Comparison of ENCODE assay signal across 1 cellular context in the genomic region with DNA sequence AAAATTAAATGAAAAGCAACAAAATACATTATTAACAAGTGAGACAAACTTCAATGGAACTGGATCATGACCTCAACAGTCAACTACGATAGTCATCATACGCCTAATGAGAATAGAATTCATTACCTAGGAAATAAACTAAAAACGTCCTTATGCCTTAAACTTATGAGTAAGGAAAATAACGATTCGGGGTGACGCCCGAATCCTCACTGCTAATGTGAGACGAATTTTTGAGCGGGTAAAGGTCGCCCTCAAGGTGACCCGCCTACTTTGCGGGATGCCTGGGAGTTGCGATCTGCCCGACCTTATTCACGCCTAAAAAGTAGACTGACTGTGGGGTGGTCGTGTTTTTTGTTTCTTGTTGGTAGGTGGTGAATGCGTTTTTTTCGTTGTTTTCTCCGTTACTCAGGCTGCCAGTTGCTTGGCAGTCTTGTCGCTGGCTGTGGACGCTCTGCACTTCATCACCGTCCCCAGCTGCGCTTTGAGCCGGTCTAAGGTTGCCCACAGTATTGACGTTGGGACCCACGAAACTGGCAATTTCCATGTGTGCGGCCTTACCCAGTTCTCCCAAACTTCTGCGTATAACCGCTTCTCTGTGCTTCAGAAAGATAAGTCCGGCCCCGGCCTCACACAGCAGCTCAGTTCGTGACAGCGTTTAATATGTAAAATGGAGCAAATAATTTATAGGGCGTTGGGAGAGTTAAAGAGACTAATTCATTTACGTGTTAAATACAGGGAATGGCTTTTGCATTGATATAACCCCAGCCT.
TF ChIP-seq lines count a peak whose summit lies in the region.

No MANE protein-coding gene starts in this region.

TF ChIP-seq in HepG2, 621 proteins besides CTCF, POLR2A, EP300 and RAD21 (continued from another document and continues in another):
- TF ChIP-seq, protein P1, sequence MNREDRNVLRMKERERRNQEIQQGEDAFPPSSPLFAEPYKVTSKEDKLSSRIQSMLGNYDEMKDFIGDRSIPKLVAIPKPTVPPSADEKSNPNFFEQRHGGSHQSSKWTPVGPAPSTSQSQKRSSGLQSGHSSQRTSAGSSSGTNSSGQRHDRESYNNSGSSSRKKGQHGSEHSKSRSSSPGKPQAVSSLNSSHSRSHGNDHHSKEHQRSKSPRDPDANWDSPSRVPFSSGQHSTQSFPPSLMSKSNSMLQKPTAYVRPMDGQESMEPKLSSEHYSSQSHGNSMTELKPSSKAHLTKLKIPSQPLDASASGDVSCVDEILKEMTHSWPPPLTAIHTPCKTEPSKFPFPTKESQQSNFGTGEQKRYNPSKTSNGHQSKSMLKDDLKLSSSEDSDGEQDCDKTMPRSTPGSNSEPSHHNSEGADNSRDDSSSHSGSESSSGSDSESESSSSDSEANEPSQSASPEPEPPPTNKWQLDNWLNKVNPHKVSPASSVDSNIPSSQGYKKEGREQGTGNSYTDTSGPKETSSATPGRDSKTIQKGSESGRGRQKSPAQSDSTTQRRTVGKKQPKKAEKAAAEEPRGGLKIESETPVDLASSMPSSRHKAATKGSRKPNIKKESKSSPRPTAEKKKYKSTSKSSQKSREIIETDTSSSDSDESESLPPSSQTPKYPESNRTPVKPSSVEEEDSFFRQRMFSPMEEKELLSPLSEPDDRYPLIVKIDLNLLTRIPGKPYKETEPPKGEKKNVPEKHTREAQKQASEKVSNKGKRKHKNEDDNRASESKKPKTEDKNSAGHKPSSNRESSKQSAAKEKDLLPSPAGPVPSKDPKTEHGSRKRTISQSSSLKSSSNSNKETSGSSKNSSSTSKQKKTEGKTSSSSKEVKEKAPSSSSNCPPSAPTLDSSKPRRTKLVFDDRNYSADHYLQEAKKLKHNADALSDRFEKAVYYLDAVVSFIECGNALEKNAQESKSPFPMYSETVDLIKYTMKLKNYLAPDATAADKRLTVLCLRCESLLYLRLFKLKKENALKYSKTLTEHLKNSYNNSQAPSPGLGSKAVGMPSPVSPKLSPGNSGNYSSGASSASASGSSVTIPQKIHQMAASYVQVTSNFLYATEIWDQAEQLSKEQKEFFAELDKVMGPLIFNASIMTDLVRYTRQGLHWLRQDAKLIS (CRISPR knock-in tag; IDR thresholded peaks at IDR 0.05), result peak; percentile 99
- TF ChIP-seq ZNF782 (CRISPR knock-in tag; IDR thresholded peaks at IDR 0.05; ENCODE audit: borderline replicate concordance) (peak; percentile 87; the same call in 1 of the 2 replicates), ZNF660 (CRISPR knock-in tag; IDR thresholded peaks at IDR 0.05; ENCODE audit: borderline replicate concordance, low read depth) (no peak), ZNF850 (CRISPR knock-in tag; conservative IDR thresholded peaks at IDR 0.05) (no peak), ZNF235 (CRISPR knock-in tag; IDR thresholded peaks at IDR 0.05; ENCODE audit: borderline replicate concordance) (peak; percentile 78; the same call in 1 of the 2 replicates), MIER2 (CRISPR knock-in tag; IDR thresholded peaks at IDR 0.05) (peak; percentile 86), FOXA3 (CRISPR knock-in tag; IDR thresholded peaks at IDR 0.05) (peak; percentile 80), YEATS4 (CRISPR knock-in tag; IDR thresholded peaks at IDR 0.05; ENCODE audit: borderline replicate concordance) (peak; percentile 78), PCBP2 (optimal IDR thresholded peaks at IDR 0.05; ENCODE audit: low read depth, low read length, poor library complexity, severe bottlenecking) (peak; percentile 38), FOSL2 (CRISPR knock-in tag; IDR thresholded peaks at IDR 0.05) (peak; percentile 77), FOXM1 (CRISPR knock-in tag; IDR thresholded peaks at IDR 0.05) (0 out of 2 replicates have a peak, but pooled peaks have one; percentile 60), SMAD9 (CRISPR knock-in tag; IDR thresholded peaks at IDR 0.05) (no peak), SAP130 (CRISPR knock-in tag; IDR thresholded peaks at IDR 0.05; ENCODE audit: low read depth) (peak; percentile 66), GATAD2A (CRISPR knock-in tag; IDR thresholded peaks at IDR 0.05) (peak; percentile 82), MAFF (IDR thresholded peaks at IDR 0.05; ENCODE audit: low read depth, low read length) (peak; percentile 54), ZNF225 (CRISPR knock-in tag; IDR thresholded peaks at IDR 0.05) (0 out of 2 replicates have a peak, but pooled peaks have one; percentile 18), ZNF569 (CRISPR knock-in tag; IDR thresholded peaks at IDR 0.05; ENCODE audit: borderline replicate concordance) (no peak), RBM22 (optimal IDR thresholded peaks at IDR 0.05; ENCODE audit: low read length) (peak; percentile 98), ATM (IDR thresholded peaks at IDR 0.05; ENCODE audit: borderline replicate concordance) (no peak), HHEX (CRISPR knock-in tag; IDR thresholded peaks at IDR 0.05) (0 out of 2 replicates have a peak, but pooled peaks have one; percentile 15), CBX5 (CRISPR knock-in tag; IDR thresholded peaks at IDR 0.05; ENCODE audit: borderline replicate concordance) (peak; percentile 96; the same call in 1 of the 2 replicates), ARNT (IDR thresholded peaks at IDR 0.05) (no peak), MAZ (IDR thresholded peaks at IDR 0.05; ENCODE audit: borderline replicate concordance, low read depth, low read length) (peak; percentile 81; the same call in 1 of the 2 replicates), MAZ (CRISPR knock-in tag; IDR thresholded peaks at IDR 0.05; ENCODE audit: low read depth) (no peak), RBM39 (IDR thresholded peaks at IDR 0.05; ENCODE audit: low read depth, low read length, poor library complexity, severe bottlenecking) (peak; percentile 76), CEBPG (CRISPR knock-in tag; IDR thresholded peaks at IDR 0.05) (peak; percentile 41), SMC3 (IDR thresholded peaks at IDR 0.05; ENCODE audit: low read length) (no peak), ZNF562 (CRISPR knock-in tag; IDR thresholded peaks at IDR 0.05; ENCODE audit: borderline replicate concordance) (peak; percentile 91), NCOA2 (CRISPR knock-in tag; IDR thresholded peaks at IDR 0.05) (peak; percentile 92), ZNF264 (CRISPR knock-in tag; IDR thresholded peaks at IDR 0.05) (no peak; the same call in 1 of the 2 replicates), NR1H2 (CRISPR knock-in tag; IDR thresholded peaks at IDR 0.05; ENCODE audit: borderline replicate concordance, low read depth) (no peak), TOE1 (CRISPR knock-in tag; IDR thresholded peaks at IDR 0.05) (peak; percentile 97; the same call in 1 of the 2 replicates)
- TF ChIP-seq, protein P2, sequence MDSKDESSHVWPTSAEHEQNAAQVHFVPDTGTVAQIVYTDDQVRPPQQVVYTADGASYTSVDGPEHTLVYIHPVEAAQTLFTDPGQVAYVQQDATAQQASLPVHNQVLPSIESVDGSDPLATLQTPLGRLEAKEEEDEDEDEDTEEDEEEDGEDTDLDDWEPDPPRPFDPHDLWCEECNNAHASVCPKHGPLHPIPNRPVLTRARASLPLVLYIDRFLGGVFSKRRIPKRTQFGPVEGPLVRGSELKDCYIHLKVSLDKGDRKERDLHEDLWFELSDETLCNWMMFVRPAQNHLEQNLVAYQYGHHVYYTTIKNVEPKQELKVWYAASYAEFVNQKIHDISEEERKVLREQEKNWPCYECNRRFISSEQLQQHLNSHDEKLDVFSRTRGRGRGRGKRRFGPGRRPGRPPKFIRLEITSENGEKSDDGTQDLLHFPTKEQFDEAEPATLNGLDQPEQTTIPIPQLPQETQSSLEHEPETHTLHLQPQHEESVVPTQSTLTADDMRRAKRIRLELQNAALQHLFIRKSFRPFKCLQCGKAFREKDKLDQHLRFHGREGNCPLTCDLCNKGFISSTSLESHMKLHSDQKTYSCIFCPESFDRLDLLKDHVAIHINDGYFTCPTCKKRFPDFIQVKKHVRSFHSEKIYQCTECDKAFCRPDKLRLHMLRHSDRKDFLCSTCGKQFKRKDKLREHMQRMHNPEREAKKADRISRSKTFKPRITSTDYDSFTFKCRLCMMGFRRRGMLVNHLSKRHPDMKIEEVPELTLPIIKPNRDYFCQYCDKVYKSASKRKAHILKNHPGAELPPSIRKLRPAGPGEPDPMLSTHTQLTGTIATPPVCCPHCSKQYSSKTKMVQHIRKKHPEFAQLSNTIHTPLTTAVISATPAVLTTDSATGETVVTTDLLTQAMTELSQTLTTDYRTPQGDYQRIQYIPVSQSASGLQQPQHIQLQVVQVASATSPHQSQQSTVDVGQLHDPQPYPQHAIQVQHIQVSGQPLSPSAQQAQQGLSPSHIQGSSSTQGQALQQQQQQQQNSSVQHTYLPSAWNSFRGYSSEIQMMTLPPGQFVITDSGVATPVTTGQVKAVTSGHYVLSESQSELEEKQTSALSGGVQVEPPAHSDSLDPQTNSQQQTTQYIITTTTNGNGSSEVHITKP (CRISPR knock-in tag; IDR thresholded peaks at IDR 0.05; ENCODE audit: low read depth), result no peak
- TF ChIP-seq, protein P3, sequence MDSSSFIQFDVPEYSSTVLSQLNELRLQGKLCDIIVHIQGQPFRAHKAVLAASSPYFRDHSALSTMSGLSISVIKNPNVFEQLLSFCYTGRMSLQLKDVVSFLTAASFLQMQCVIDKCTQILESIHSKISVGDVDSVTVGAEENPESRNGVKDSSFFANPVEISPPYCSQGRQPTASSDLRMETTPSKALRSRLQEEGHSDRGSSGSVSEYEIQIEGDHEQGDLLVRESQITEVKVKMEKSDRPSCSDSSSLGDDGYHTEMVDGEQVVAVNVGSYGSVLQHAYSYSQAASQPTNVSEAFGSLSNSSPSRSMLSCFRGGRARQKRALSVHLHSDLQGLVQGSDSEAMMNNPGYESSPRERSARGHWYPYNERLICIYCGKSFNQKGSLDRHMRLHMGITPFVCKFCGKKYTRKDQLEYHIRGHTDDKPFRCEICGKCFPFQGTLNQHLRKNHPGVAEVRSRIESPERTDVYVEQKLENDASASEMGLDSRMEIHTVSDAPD (CRISPR knock-in tag; IDR thresholded peaks at IDR 0.05), result peak; percentile 84; the same call in 1 of the 2 replicates
- TF ChIP-seq, protein P4, sequence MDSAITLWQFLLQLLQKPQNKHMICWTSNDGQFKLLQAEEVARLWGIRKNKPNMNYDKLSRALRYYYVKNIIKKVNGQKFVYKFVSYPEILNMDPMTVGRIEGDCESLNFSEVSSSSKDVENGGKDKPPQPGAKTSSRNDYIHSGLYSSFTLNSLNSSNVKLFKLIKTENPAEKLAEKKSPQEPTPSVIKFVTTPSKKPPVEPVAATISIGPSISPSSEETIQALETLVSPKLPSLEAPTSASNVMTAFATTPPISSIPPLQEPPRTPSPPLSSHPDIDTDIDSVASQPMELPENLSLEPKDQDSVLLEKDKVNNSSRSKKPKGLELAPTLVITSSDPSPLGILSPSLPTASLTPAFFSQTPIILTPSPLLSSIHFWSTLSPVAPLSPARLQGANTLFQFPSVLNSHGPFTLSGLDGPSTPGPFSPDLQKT (CRISPR knock-in tag; IDR thresholded peaks at IDR 0.05; ENCODE audit: borderline replicate concordance), result no peak
- TF ChIP-seq, protein P5, sequence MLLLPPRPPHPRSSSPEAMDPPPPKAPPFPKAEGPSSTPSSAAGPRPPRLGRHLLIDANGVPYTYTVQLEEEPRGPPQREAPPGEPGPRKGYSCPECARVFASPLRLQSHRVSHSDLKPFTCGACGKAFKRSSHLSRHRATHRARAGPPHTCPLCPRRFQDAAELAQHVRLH (CRISPR knock-in tag; IDR thresholded peaks at IDR 0.05; ENCODE audit: borderline replicate concordance, low read depth), result peak; percentile 80; the same call in 1 of the 2 replicates
- TF ChIP-seq, protein P6, sequence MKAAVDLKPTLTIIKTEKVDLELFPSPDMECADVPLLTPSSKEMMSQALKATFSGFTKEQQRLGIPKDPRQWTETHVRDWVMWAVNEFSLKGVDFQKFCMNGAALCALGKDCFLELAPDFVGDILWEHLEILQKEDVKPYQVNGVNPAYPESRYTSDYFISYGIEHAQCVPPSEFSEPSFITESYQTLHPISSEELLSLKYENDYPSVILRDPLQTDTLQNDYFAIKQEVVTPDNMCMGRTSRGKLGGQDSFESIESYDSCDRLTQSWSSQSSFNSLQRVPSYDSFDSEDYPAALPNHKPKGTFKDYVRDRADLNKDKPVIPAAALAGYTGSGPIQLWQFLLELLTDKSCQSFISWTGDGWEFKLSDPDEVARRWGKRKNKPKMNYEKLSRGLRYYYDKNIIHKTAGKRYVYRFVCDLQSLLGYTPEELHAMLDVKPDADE (CRISPR knock-in tag; IDR thresholded peaks at IDR 0.05), result no peak
- TF ChIP-seq, protein P7, sequence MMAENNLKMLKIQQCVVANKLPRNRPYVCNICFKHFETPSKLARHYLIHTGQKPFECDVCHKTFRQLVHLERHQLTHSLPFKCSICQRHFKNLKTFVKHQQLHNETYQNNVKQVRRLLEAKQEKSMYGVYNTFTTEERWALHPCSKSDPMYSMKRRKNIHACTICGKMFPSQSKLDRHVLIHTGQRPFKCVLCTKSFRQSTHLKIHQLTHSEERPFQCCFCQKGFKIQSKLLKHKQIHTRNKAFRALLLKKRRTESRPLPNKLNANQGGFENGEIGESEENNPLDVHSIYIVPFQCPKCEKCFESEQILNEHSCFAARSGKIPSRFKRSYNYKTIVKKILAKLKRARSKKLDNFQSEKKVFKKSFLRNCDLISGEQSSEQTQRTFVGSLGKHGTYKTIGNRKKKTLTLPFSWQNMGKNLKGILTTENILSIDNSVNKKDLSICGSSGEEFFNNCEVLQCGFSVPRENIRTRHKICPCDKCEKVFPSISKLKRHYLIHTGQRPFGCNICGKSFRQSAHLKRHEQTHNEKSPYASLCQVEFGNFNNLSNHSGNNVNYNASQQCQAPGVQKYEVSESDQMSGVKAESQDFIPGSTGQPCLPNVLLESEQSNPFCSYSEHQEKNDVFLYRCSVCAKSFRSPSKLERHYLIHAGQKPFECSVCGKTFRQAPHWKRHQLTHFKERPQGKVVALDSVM (CRISPR knock-in tag; IDR thresholded peaks at IDR 0.05), result no peak
- TF ChIP-seq, protein P8, sequence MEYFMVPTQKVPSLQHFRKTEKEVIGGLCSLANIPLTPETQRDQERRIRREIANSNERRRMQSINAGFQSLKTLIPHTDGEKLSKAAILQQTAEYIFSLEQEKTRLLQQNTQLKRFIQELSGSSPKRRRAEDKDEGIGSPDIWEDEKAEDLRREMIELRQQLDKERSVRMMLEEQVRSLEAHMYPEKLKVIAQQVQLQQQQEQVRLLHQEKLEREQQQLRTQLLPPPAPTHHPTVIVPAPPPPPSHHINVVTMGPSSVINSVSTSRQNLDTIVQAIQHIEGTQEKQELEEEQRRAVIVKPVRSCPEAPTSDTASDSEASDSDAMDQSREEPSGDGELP (IDR thresholded peaks at IDR 0.05; ENCODE audit: borderline replicate concordance, low read depth), result no peak
- TF ChIP-seq, protein P9, sequence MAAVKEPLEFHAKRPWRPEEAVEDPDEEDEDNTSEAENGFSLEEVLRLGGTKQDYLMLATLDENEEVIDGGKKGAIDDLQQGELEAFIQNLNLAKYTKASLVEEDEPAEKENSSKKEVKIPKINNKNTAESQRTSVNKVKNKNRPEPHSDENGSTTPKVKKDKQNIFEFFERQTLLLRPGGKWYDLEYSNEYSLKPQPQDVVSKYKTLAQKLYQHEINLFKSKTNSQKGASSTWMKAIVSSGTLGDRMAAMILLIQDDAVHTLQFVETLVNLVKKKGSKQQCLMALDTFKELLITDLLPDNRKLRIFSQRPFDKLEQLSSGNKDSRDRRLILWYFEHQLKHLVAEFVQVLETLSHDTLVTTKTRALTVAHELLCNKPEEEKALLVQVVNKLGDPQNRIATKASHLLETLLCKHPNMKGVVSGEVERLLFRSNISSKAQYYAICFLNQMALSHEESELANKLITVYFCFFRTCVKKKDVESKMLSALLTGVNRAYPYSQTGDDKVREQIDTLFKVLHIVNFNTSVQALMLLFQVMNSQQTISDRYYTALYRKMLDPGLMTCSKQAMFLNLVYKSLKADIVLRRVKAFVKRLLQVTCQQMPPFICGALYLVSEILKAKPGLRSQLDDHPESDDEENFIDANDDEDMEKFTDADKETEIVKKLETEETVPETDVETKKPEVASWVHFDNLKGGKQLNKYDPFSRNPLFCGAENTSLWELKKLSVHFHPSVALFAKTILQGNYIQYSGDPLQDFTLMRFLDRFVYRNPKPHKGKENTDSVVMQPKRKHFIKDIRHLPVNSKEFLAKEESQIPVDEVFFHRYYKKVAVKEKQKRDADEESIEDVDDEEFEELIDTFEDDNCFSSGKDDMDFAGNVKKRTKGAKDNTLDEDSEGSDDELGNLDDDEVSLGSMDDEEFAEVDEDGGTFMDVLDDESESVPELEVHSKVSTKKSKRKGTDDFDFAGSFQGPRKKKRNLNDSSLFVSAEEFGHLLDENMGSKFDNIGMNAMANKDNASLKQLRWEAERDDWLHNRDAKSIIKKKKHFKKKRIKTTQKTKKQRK (IDR thresholded peaks at IDR 0.05; ENCODE audit: low read length), result no peak
